In the genomic region with DNA sequence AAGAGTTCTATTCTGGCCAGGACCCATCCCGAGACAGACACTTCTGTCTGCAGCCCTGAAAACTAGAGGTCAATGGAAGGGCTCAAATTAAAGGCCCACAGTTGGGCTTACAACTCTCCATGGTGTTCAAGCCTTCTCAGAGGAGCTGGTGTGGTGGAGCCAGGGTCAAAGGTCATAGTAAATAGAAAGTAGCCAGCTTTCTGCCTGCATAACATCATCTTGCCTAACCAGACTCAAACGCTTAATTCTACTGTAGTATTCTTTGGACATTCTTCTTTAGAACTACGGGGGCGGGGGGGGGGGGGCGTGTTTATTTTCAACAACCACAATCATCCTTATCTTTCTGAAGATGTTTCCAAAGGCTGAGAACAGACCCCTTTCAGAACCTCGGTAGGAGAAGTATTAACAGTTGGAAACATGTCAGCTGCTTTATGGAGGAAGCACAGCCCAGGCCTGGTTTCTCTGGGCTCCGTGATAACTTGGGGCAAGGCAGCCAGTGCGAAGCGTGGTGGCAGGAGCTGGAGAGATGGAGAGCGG, we compare ENCODE assay signal across 8 cellular contexts. TPM values are rescaled to one million over a fixed set of nuclear protein-coding genes. Genes with fewer than 3 reads are reported as not detected.
A peak's percentile ranks its signal among the peaks of the same experiment; 100 is the strongest.
DNase-seq lines count a peak whose midpoint lies in the region; ATAC-seq and TF ChIP-seq lines count a peak whose summit lies in the region.

No MANE protein-coding gene starts in this region.

- peaks cover 15% of the 10 kb centered on the region; the same call in 1 of the 2 replicates for H4K20me1 ChIP-seq in Karpas-422 (ENCODE audit: insufficient read depth, low read depth, low read length)

- no peak overlapping the region for H2AFZ ChIP-seq in Karpas-422 (ENCODE audit: low read length)

- no peak for ATAC-seq in CD4-positive, alpha-beta T cell (ENCODE audit: poor library complexity)
- ATAC-seq in natural killer cell treated with Interleukin-12 subunit alpha and Interleukin-12 subunit beta and Interleukin-15 and Interleukin-18, amount 100 ng/mL, for 72 hours = no peak
- no peak for ATAC-seq in HG02840 (IDR thresholded peaks at IDR 0.05; ENCODE audit: low FRiP score, unreplicated experiment)

- no peaks in the 10 kb centered on the region for H3K79me2 ChIP-seq in Karpas-422 (ENCODE audit: low read length)

- peaks cover 3% of the 10 kb centered on the region for H3K27me3 Mint-ChIP-seq in CD4-positive, alpha-beta T cell
- H3K27me3 Mint-ChIP-seq in natural killer cell treated with Interleukin-12 subunit alpha and Interleukin-12 subunit beta and Interleukin-15 and Interleukin-18, amount 100 ng/mL, for 72 hours = no peaks in the 10 kb centered on the region

- H3K9me3 Mint-ChIP-seq in CD4-positive, alpha-beta T cell = no peaks in the 10 kb centered on the region
- H3K9me3 Mint-ChIP-seq in natural killer cell treated with Interleukin-12 subunit alpha and Interleukin-12 subunit beta and Interleukin-15 and Interleukin-18, amount 100 ng/mL, for 72 hours = no peaks in the 10 kb centered on the region

- peak overlapping the region; percentile 100 for H3K4me3 Mint-ChIP-seq in CD4-positive, alpha-beta T cell
- peak overlapping the region; percentile 84 for H3K4me3 Mint-ChIP-seq in natural killer cell treated with Interleukin-12 subunit alpha and Interleukin-12 subunit beta and Interleukin-15 and Interleukin-18, amount 100 ng/mL, for 72 hours

- no peak for DNase-seq in CD4-positive, alpha-beta T cell
- DNase-seq in Karpas-422 (no peak), coronary artery (ENCODE audit: low spot score) (no peak), ACHN (no peak), NCI-H2029 treated with DMSO at 0.1 percent for 48 hours (lab: John Stamatoyannopoulos, UW) (no peak), NCI-H345 treated with DMSO at 0.1 percent for 48 hours (lab: John Stamatoyannopoulos, UW; ENCODE audit: unreplicated experiment) (no peak)
- no peak for DNase-seq in natural killer cell treated with Interleukin-12 subunit alpha and Interleukin-12 subunit beta and Interleukin-15 and Interleukin-18, amount 100 ng/mL, for 72 hours (ENCODE audit: low spot score)

- H3K9ac ChIP-seq in Karpas-422 (ENCODE audit: low read length) = no peak overlapping the region

- H3K9me3 ChIP-seq in CD4-positive, alpha-beta T cell (ENCODE audit: control insufficient read depth, low read length) = no peaks in the 10 kb centered on the region
- H3K9me3 ChIP-seq in Karpas-422 (ENCODE audit: low read length) = no peaks in the 10 kb centered on the region

- peaks cover 19% of the 10 kb centered on the region for H3K36me3 Mint-ChIP-seq in CD4-positive, alpha-beta T cell (ENCODE audit: low read depth)
- no peaks in the 10 kb centered on the region for H3K36me3 Mint-ChIP-seq in natural killer cell treated with Interleukin-12 subunit alpha and Interleukin-12 subunit beta and Interleukin-15 and Interleukin-18, amount 100 ng/mL, for 72 hours

- peak overlapping the region; percentile 93 for H3K27ac Mint-ChIP-seq in CD4-positive, alpha-beta T cell
- peak overlapping the region; percentile 81 to 96 for H3K27ac Mint-ChIP-seq in natural killer cell treated with Interleukin-12 subunit alpha and Interleukin-12 subunit beta and Interleukin-15 and Interleukin-18, amount 100 ng/mL, for 72 hours

- no peak overlapping the region for H3K4me3 ChIP-seq in Karpas-422 (ENCODE audit: low read length)
- peak overlapping the region; percentile 96 for H3K4me3 ChIP-seq in coronary artery

- POLR2A ChIA-PET in CD4-positive, alpha-beta T cell (lab: Charles Lee) = interaction anchor here (1.1 to 8.2 kb wide), 8 partner anchors 10 to 59 kb away, joined by 4 to 85 read pairs (median 7); no protein-coding TSS in a partner anchor

- in situ Hi-C loops in ACHN (cut with HindIII; ENCODE audit: low pct_ligation_motif_present, low pct_unique_long_range_greater_than_20kb, low sequenced_read_pairs) = no loop called here

- no peaks in the 10 kb centered on the region for H3K27me3 ChIP-seq in CD4-positive, alpha-beta T cell (ENCODE audit: control insufficient read depth, insufficient read depth, low read length)
- H3K27me3 ChIP-seq in Karpas-422 (ENCODE audit: low read length) = peaks cover 3% of the 10 kb centered on the region; the same call in 1 of the 2 replicates

- peak overlapping the region; percentile 100 for H3K4me2 ChIP-seq in Karpas-422 (ENCODE audit: low read depth, low read length, poor library complexity, severe bottlenecking)

- peak overlapping the region; percentile 74 for H3K27ac ChIP-seq in CD4-positive, alpha-beta T cell (ENCODE audit: low read depth, low read length)
- H3K27ac ChIP-seq in Karpas-422 (ENCODE audit: low read length) (no peak overlapping the region), coronary artery (peak overlapping the region; percentile 97 to 99)

- TF ChIP-seq CTCF in CD4-positive, alpha-beta T cell (IDR thresholded peaks at IDR 0.05) = no peak
- no peak for TF ChIP-seq CTCF in coronary artery (IDR thresholded peaks at IDR 0.05)

- intact Hi-C loops in CD4-positive, alpha-beta T cell (cut with DNase I, micrococcal nuclease) = loop anchor here (2.0 to 10.0 kb wide), 7 partner anchors 19 to 451 kb away; no protein-coding TSS in a partner anchor

- H3K4me1 Mint-ChIP-seq in CD4-positive, alpha-beta T cell (ENCODE audit: low read depth) = peaks cover 29% of the 10 kb centered on the region
- H3K4me1 Mint-ChIP-seq in natural killer cell treated with Interleukin-12 subunit alpha and Interleukin-12 subunit beta and Interleukin-15 and Interleukin-18, amount 100 ng/mL, for 72 hours (ENCODE audit: low read depth in 2 of 2) = peaks cover 23% of the 10 kb centered on the region in 2 donors

- H3K36me3 ChIP-seq in Karpas-422 (ENCODE audit: insufficient read depth, low read length) = no peaks in the 10 kb centered on the region

- peaks cover 28% of the 10 kb centered on the region for H3K4me1 ChIP-seq in Karpas-422 (ENCODE audit: low read length)

- no peaks in the 10 kb centered on the region for H3K9me2 ChIP-seq in Karpas-422 (replicated peaks; ENCODE audit: insufficient read depth, low read length)

- CTCF ChIA-PET in CD4-positive, alpha-beta T cell (lab: Charles Lee) = interaction anchor here (0.8 to 1.1 kb wide), 3 partner anchors 10 to 382 kb away, joined by 3 to 4 read pairs (median 3); no protein-coding TSS in a partner anchor

RNA-seq across cellular contexts. Expression of gene RREB1, which starts 1.5 kb away (rescaled TPM):
- 10 to 100 TPM; 56.5 to 60.0 TPM for total RNA-seq in CD4-positive, alpha-beta T cell
- 3.2 and 5.0 TPM in 2 replicates for total RNA-seq in Karpas-422 (2014; rRNA removed; shearing (Covaris generic); ENCODE audit: low replicate concordance)
- total RNA-seq in natural killer cell treated with Interleukin-12 subunit alpha and Interleukin-12 subunit beta and Interleukin-15 and Interleukin-18, amount 100 ng/mL, for 72 hours = 10 to 100 TPM; 20.6 to 27.5 TPM
